2 cellular contexts compared by ENCODE assay signal in the genomic region with DNA sequence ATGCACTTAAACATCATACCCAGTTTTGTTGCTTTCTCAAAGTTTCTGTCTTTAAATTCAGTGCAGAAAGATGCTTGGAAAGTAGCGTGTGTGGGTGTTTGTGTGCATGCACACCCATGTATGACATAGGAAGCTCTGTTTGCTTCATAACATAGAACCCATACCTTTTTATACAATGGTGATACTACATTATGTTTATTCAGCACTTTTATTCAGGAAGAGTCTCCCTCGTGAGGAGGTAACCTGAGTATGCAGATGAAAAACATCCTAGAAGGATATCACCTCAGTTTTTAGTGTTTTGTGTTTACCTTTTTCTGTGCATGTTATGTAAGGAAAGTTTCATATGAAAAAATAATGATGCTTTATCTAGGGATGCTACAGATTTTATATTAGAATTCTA.
TF ChIP-seq lines count a peak whose summit lies in the region.

No MANE protein-coding gene starts in this region.

TF ChIP-seq in HepG2, 621 proteins besides CTCF, POLR2A, EP300 and RAD21:
- TF ChIP-seq MAFK (conservative IDR thresholded peaks at IDR 0.05 in 1 of 2, IDR thresholded peaks at IDR 0.05 in 1 of 2; ENCODE audit: low read length in 2 of 2) = peak; percentile 75 to 87
- no peak for TF ChIP-seq HNRNPH1 (optimal IDR thresholded peaks at IDR 0.05; ENCODE audit: low read depth, low read length)
- TF ChIP-seq MAFF (IDR thresholded peaks at IDR 0.05; ENCODE audit: low read depth, low read length) = peak; percentile 75
TF ChIP-seq in HepG2: peak in this region for 2.

TF ChIP-seq in K562, 482 proteins besides CTCF, POLR2A, EP300 and RAD21 (continues in another document):
- TF ChIP-seq KDM4B (IDR thresholded peaks at IDR 0.05; ENCODE audit: borderline replicate concordance in 2 of 2, low read depth in 1 of 2) (no peak), XRCC3 (IDR thresholded peaks at IDR 0.05) (no peak), ZNF717 (CRISPR knock-in tag; IDR thresholded peaks at IDR 0.05) (no peak), SOX6 (IDR thresholded peaks at IDR 0.05) (no peak), ZNF274 (IDR thresholded peaks at IDR 0.05; ENCODE audit: borderline replicate concordance, low read depth, low read length) (no peak), MAFK (IDR thresholded peaks at IDR 0.05; ENCODE audit: low read length) (peak; percentile 46; the same call in 1 of the 2 replicates), ZNF76 (CRISPR knock-in tag; IDR thresholded peaks at IDR 0.05; ENCODE audit: borderline replicate concordance) (no peak), ZNF146 (CRISPR knock-in tag; IDR thresholded peaks at IDR 0.05; ENCODE audit: unreplicated experiment) (no peak), ZNF589 (CRISPR knock-in tag; IDR thresholded peaks at IDR 0.05; ENCODE audit: low read depth) (no peak), ZBTB8A (IDR thresholded peaks at IDR 0.05; ENCODE audit: partially characterized antibody) (no peak), ZNF316 (IDR thresholded peaks at IDR 0.05) (peak; percentile 86), C11orf30 (IDR thresholded peaks at IDR 0.05; ENCODE audit: low read depth) (peak; percentile 82), CBX2 (IDR thresholded peaks at IDR 0.05; ENCODE audit: insufficient read depth, low read length, poor library complexity, severe bottlenecking) (no peak), CBX8 (IDR thresholded peaks at IDR 0.05; ENCODE audit: borderline replicate concordance, extremely low read depth, low read depth, low read length, poor library complexity, severe bottlenecking) (no peak)
- TF ChIP-seq, protein P1, sequence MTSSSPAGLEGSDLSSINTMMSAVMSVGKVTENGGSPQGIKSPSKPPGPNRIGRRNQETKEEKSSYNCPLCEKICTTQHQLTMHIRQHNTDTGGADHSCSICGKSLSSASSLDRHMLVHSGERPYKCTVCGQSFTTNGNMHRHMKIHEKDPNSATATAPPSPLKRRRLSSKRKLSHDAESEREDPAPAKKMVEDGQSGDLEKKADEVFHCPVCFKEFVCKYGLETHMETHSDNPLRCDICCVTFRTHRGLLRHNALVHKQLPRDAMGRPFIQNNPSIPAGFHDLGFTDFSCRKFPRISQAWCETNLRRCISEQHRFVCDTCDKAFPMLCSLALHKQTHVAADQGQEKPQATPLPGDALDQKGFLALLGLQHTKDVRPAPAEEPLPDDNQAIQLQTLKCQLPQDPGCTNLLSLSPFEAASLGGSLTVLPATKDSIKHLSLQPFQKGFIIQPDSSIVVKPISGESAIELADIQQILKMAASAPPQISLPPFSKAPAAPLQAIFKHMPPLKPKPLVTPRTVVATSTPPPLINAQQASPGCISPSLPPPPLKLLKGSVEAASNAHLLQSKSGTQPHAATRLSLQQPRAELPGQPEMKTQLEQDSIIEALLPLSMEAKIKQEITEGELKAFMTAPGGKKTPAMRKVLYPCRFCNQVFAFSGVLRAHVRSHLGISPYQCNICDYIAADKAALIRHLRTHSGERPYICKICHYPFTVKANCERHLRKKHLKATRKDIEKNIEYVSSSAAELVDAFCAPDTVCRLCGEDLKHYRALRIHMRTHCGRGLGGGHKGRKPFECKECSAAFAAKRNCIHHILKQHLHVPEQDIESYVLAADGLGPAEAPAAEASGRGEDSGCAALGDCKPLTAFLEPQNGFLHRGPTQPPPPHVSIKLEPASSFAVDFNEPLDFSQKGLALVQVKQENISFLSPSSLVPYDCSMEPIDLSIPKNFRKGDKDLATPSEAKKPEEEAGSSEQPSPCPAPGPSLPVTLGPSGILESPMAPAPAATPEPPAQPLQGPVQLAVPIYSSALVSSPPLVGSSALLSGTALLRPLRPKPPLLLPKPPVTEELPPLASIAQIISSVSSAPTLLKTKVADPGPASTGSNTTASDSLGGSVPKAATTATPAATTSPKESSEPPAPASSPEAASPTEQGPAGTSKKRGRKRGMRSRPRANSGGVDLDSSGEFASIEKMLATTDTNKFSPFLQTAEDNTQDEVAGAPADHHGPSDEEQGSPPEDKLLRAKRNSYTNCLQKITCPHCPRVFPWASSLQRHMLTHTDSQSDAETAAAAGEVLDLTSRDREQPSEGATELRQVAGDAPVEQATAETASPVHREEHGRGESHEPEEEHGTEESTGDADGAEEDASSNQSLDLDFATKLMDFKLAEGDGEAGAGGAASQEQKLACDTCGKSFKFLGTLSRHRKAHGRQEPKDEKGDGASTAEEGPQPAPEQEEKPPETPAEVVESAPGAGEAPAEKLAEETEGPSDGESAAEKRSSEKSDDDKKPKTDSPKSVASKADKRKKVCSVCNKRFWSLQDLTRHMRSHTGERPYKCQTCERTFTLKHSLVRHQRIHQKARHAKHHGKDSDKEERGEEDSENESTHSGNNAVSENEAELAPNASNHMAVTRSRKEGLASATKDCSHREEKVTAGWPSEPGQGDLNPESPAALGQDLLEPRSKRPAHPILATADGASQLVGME (CRISPR knock-in tag; IDR thresholded peaks at IDR 0.05) = no peak
- TF ChIP-seq, protein P2, sequence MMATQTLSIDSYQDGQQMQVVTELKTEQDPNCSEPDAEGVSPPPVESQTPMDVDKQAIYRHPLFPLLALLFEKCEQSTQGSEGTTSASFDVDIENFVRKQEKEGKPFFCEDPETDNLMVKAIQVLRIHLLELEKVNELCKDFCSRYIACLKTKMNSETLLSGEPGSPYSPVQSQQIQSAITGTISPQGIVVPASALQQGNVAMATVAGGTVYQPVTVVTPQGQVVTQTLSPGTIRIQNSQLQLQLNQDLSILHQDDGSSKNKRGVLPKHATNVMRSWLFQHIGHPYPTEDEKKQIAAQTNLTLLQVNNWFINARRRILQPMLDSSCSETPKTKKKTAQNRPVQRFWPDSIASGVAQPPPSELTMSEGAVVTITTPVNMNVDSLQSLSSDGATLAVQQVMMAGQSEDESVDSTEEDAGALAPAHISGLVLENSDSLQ (IDR thresholded peaks at IDR 0.05) = no peak
- TF ChIP-seq, protein P3, sequence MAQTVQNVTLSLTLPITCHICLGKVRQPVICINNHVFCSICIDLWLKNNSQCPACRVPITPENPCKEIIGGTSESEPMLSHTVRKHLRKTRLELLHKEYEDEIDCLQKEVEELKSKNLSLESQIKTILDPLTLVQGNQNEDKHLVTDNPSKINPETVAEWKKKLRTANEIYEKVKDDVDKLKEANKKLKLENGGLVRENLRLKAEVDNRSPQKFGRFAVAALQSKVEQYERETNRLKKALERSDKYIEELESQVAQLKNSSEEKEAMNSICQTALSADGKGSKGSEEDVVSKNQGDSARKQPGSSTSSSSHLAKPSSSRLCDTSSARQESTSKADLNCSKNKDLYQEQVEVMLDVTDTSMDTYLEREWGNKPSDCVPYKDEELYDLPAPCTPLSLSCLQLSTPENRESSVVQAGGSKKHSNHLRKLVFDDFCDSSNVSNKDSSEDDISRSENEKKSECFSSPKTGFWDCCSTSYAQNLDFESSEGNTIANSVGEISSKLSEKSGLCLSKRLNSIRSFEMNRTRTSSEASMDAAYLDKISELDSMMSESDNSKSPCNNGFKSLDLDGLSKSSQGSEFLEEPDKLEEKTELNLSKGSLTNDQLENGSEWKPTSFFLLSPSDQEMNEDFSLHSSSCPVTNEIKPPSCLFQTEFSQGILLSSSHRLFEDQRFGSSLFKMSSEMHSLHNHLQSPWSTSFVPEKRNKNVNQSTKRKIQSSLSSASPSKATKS (CRISPR knock-in tag; IDR thresholded peaks at IDR 0.05) = no peak
- TF ChIP-seq, protein P4, sequence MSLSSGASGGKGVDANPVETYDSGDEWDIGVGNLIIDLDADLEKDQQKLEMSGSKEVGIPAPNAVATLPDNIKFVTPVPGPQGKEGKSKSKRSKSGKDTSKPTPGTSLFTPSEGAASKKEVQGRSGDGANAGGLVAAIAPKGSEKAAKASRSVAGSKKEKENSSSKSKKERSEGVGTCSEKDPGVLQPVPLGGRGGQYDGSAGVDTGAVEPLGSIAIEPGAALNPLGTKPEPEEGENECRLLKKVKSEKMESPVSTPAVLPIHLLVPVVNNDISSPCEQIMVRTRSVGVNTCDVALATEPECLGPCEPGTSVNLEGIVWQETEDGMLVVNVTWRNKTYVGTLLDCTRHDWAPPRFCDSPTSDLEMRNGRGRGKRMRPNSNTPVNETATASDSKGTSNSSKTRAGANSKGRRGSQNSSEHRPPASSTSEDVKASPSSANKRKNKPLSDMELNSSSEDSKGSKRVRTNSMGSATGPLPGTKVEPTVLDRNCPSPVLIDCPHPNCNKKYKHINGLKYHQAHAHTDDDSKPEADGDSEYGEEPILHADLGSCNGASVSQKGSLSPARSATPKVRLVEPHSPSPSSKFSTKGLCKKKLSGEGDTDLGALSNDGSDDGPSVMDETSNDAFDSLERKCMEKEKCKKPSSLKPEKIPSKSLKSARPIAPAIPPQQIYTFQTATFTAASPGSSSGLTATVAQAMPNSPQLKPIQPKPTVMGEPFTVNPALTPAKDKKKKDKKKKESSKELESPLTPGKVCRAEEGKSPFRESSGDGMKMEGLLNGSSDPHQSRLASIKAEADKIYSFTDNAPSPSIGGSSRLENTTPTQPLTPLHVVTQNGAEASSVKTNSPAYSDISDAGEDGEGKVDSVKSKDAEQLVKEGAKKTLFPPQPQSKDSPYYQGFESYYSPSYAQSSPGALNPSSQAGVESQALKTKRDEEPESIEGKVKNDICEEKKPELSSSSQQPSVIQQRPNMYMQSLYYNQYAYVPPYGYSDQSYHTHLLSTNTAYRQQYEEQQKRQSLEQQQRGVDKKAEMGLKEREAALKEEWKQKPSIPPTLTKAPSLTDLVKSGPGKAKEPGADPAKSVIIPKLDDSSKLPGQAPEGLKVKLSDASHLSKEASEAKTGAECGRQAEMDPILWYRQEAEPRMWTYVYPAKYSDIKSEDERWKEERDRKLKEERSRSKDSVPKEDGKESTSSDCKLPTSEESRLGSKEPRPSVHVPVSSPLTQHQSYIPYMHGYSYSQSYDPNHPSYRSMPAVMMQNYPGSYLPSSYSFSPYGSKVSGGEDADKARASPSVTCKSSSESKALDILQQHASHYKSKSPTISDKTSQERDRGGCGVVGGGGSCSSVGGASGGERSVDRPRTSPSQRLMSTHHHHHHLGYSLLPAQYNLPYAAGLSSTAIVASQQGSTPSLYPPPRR (CRISPR knock-in tag; IDR thresholded peaks at IDR 0.05; ENCODE audit: borderline replicate concordance) = no peak
- TF ChIP-seq, protein P5, sequence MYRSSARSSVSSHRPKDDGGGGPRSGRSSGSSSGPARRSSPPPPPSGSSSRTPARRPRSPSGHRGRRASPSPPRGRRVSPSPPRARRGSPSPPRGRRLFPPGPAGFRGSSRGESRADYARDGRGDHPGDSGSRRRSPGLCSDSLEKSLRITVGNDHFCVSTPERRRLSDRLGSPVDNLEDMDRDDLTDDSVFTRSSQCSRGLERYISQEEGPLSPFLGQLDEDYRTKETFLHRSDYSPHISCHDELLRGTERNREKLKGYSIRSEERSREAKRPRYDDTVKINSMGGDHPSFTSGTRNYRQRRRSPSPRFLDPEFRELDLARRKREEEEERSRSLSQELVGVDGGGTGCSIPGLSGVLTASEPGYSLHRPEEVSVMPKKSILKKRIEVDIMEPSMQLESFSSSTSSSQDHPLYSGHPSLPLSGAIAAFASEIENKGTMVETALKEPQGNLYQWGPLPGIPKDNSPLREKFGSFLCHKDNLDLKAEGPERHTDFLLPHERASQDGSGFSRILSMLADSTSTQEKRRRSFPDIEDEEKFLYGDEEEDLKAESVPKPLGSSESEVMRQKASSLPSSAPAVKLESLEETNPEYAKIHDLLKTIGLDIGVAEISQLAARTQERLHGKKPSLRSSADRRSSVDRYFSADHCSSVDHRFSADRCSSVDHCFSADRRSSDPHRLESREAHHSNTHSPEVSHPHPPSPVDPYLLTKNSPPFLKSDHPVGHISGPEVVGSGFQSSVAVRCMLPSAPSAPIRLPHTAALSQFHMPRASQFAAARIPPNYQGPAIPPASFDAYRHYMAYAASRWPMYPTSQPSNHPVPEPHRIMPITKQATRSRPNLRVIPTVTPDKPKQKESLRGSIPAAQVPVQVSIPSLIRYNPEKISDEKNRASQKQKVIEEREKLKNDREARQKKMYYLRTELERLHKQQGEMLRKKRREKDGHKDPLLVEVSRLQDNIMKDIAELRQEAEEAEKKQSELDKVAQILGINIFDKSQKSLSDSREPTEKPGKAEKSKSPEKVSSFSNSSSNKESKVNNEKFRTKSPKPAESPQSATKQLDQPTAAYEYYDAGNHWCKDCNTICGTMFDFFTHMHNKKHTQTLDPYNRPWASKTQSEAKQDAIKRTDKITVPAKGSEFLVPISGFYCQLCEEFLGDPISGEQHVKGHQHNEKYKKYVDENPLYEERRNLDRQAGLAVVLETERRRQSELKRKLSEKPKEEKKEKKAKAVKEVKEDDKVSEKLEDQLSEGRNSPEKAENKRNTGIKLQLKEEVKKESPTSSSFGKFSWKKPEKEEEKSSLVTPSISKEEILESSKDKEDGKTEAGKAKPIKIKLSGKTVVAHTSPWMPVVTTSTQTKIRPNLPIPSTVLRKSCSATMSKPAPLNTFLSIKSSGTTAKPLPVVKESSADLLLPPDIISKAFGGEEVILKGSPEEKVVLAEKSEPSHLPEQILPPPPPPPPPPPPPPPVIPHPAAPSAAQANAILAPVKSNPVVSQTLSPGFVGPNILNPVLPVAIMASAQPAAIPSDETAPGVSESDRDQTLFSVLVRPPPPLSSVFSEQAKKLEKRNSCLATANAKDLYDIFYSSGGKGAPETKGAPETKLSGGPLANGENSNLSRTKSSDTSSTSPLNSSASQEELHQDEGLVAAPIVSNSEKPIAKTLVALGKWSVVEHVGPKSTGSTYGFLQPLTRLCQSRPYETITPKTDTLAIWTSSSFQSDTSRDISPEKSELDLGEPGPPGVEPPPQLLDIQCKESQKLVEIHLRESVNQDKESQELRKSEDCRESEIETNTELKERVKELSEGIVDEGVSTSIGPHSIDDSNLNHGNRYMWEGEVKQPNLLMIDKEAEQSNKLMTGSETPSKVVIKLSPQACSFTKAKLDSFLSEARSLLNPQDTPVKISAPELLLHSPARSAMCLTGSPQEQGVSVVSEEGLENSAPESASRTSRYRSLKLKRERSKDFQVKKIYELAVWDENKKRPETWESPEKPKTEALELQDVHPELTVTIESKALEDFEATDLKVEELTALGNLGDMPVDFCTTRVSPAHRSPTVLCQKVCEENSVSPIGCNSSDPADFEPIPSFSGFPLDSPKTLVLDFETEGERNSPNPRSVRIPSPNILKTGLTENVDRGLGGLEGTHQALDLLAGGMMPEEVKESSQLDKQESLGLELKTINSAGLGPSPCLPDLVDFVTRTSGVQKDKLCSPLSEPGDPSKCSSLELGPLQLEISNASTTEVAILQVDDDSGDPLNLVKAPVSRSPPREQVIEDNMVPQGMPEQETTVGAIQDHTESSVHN (IDR thresholded peaks at IDR 0.05; ENCODE audit: borderline replicate concordance in 1 of 2, low read depth in 1 of 2) = no peak
- TF ChIP-seq, protein P6, sequence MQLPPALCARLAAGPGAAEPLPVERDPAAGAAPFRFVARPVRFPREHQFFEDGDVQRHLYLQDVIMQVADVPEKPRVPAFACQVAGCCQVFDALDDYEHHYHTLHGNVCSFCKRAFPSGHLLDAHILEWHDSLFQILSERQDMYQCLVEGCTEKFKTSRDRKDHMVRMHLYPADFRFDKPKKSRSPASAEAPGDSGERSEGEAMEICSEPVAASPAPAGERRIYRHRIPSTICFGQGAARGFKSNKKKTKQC (CRISPR knock-in tag; IDR thresholded peaks at IDR 0.05) = no peak
- TF ChIP-seq, protein P7, sequence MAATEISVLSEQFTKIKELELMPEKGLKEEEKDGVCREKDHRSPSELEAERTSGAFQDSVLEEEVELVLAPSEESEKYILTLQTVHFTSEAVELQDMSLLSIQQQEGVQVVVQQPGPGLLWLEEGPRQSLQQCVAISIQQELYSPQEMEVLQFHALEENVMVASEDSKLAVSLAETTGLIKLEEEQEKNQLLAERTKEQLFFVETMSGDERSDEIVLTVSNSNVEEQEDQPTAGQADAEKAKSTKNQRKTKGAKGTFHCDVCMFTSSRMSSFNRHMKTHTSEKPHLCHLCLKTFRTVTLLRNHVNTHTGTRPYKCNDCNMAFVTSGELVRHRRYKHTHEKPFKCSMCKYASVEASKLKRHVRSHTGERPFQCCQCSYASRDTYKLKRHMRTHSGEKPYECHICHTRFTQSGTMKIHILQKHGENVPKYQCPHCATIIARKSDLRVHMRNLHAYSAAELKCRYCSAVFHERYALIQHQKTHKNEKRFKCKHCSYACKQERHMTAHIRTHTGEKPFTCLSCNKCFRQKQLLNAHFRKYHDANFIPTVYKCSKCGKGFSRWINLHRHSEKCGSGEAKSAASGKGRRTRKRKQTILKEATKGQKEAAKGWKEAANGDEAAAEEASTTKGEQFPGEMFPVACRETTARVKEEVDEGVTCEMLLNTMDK (IDR thresholded peaks at IDR 0.05; ENCODE audit: borderline replicate concordance, insufficient read depth, low read depth, low read length, poor library complexity, severe bottlenecking) = no peak
